ENCODE assay signal across 8 cellular contexts in genomic region chr4:165378398-165378762, GRCh38. TPM values are rescaled to one million over a fixed set of nuclear protein-coding genes. Genes with fewer than 3 reads are reported as not detected.
A peak's percentile ranks its signal among the peaks of the same experiment; 100 is the strongest.
DNase-seq lines count a peak whose midpoint lies in the region; ATAC-seq and TF ChIP-seq lines count a peak whose summit lies in the region.

No MANE protein-coding gene starts in this region.

- H3K9me2 ChIP-seq in neural cell (ENCODE audit: insufficient read depth, low read length), result no peaks in the 10 kb centered on the region

- POLR2A ChIA-PET in IMR-90 (lab: Charles Lee; ENCODE audit: unreplicated experiment), result no interaction called here

- TF ChIP-seq RAD21 in IMR-90 (IDR thresholded peaks at IDR 0.05; ENCODE audit: low read length), result no peak
- TF ChIP-seq RAD21 in neural cell (conservative IDR thresholded peaks at IDR 0.05), result no peak

- H4K20me1 ChIP-seq in IMR-90 (ENCODE audit: insufficient read depth, low read length) (no peaks in the 10 kb centered on the region), neural cell (ENCODE audit: insufficient read depth) (no peaks in the 10 kb centered on the region)

- intact Hi-C loops in IMR-90 (cut with micrococcal nuclease), result loop anchor here (2.0 kb wide), 1 partner anchor 52 kb away; the partner anchor contains the start of gene MSMO1
- intact Hi-C loops in activated T-helper 2 cell treated with anti-CD3 and anti-CD28 coated beads, Interferon-gamma antibody, Interleukin-2, Interleukin-4, amounts not matched to agents 10 μg/mL and 5 μg/mL and 100 μg/mL, durations not matched to agents 14 hours and 24 hours and 36 hours (cut with micrococcal nuclease), result loop anchor here (5.0 kb wide), 1 partner anchor 46 kb away; no protein-coding TSS in a partner anchor

- no peaks in the 10 kb centered on the region for H3K36me3 ChIP-seq in ACC112 (ENCODE audit: insufficient read depth, low read length)
- H3K36me3 ChIP-seq in IMR-90 (ENCODE audit: control insufficient read depth, insufficient read depth, low read length), result no peaks in the 10 kb centered on the region
- H3K36me3 ChIP-seq in ectodermal cell (ENCODE audit: control insufficient read depth, insufficient read depth, low read length), result no peaks in the 10 kb centered on the region
- H3K36me3 ChIP-seq in neural cell (ENCODE audit: insufficient read depth, low read length), result no peaks in the 10 kb centered on the region

- TF ChIP-seq CTCF in IMR-90 (conservative IDR thresholded peaks at IDR 0.05; ENCODE audit: low read depth, low read length), result no peak
- TF ChIP-seq CTCF in neural cell (IDR thresholded peaks at IDR 0.05; ENCODE audit: poor library complexity, severe bottlenecking), result no peak

- no peaks in the 10 kb centered on the region for H3K9me3 ChIP-seq in IMR-90 (ENCODE audit: control insufficient read depth, insufficient read depth, low read length)
- H3K9me3 ChIP-seq in ectodermal cell (ENCODE audit: control insufficient read depth, low read length), result no peaks in the 10 kb centered on the region
- no peaks in the 10 kb centered on the region for H3K9me3 ChIP-seq in neural cell (ENCODE audit: low read length)

- TF ChIP-seq POLR2A in IMR-90 (IDR thresholded peaks at IDR 0.05; ENCODE audit: low read depth, low read length), result no peak

- no peak overlapping the region for H3K27ac Mint-ChIP-seq in activated T-helper 2 cell treated with anti-CD3 and anti-CD28 coated beads, Interferon-gamma antibody, Interleukin-2, Interleukin-4, amounts not matched to agents 10 μg/mL and 5 μg/mL and 100 μg/mL, durations not matched to agents 14 hours and 24 hours and 36 hours

- H3K4me2 ChIP-seq in IMR-90 (ENCODE audit: low read depth, low read length), result peak overlapping the region; percentile 98
- H3K4me2 ChIP-seq in neural cell (ENCODE audit: low read length), result peak overlapping the region; percentile 89

- H2AFZ ChIP-seq in ACC112 (ENCODE audit: low read length, unreplicated experiment) (peak overlapping the region; percentile 93), IMR-90 (replicated peaks; ENCODE audit: low read length, poor library complexity) (peak overlapping the region; percentile 93), neural cell (ENCODE audit: low read depth, low read length) (peak overlapping the region; percentile 61)

- no peaks in the 10 kb centered on the region for H3K27me3 ChIP-seq in ACC112 (ENCODE audit: insufficient read depth, low read length)
- H3K27me3 ChIP-seq in IMR-90 (ENCODE audit: control insufficient read depth, insufficient read depth, low read length), result peaks cover 2% of the 10 kb centered on the region; the same call in 1 of the 2 replicates
- peaks cover 26% of the 10 kb centered on the region for H3K27me3 ChIP-seq in ectodermal cell (ENCODE audit: control insufficient read depth, insufficient read depth, low read length, poor library complexity, severe bottlenecking)
- H3K27me3 ChIP-seq in neural cell (ENCODE audit: insufficient read depth, low read depth, low read length), result no peaks in the 10 kb centered on the region

- DNase-seq in IMR-90, result no peak
- no peak for DNase-seq in SW 1271 (lab: John Stamatoyannopoulos, UW)
- no peak for DNase-seq in activated T-helper 2 cell treated with anti-CD3 and anti-CD28 coated beads, Interferon-gamma antibody, Interleukin-2, Interleukin-4, amounts not matched to agents 10 μg/mL and 5 μg/mL and 100 μg/mL, durations not matched to agents 14 hours and 24 hours and 36 hours (ENCODE audit: low spot score)
- DNase-seq in NCI-H446 (lab: John Stamatoyannopoulos, UW), result no peak

- H4K5ac ChIP-seq in IMR-90 (ENCODE audit: low read depth, low read length), result no peak overlapping the region

- no peaks in the 10 kb centered on the region for H3K9me1 ChIP-seq in IMR-90 (ENCODE audit: insufficient read depth, low read length)

- H3K27me3 Mint-ChIP-seq in activated T-helper 2 cell treated with anti-CD3 and anti-CD28 coated beads, Interferon-gamma antibody, Interleukin-2, Interleukin-4, amounts not matched to agents 10 μg/mL and 5 μg/mL and 100 μg/mL, durations not matched to agents 14 hours and 24 hours and 36 hours (ENCODE audit: low read depth), result peaks cover 73% of the 10 kb centered on the region

- H3K27ac ChIP-seq in ACC112 (ENCODE audit: low read depth, low read length) (peak overlapping the region; percentile 3; the same call in 1 of the 2 replicates), IMR-90 (ENCODE audit: insufficient read depth, low read length) (no peak overlapping the region), ectodermal cell (ENCODE audit: insufficient read depth, low read depth, low read length, poor library complexity, severe bottlenecking) (no peak overlapping the region), neural cell (ENCODE audit: low read length) (peak overlapping the region; percentile 97)

- no peaks in the 10 kb centered on the region for H3K36me3 Mint-ChIP-seq in activated T-helper 2 cell treated with anti-CD3 and anti-CD28 coated beads, Interferon-gamma antibody, Interleukin-2, Interleukin-4, amounts not matched to agents 10 μg/mL and 5 μg/mL and 100 μg/mL, durations not matched to agents 14 hours and 24 hours and 36 hours (ENCODE audit: low read depth)

- H3K79me1 ChIP-seq in IMR-90 (ENCODE audit: low read depth in 1 of 2, low read length in 2 of 2), result no peaks in the 10 kb centered on the region

- no peak overlapping the region for H3K14ac ChIP-seq in IMR-90 (replicated peaks; ENCODE audit: low read depth, low read length)

- H3K4me1 Mint-ChIP-seq in activated T-helper 2 cell treated with anti-CD3 and anti-CD28 coated beads, Interferon-gamma antibody, Interleukin-2, Interleukin-4, amounts not matched to agents 10 μg/mL and 5 μg/mL and 100 μg/mL, durations not matched to agents 14 hours and 24 hours and 36 hours (ENCODE audit: low read depth), result peaks cover 6% of the 10 kb centered on the region

- no peak overlapping the region for H3K56ac ChIP-seq in IMR-90 (ENCODE audit: extremely low read depth, insufficient read depth, low read length)

- H3K4me3 ChIP-seq in ACC112 (ENCODE audit: low read depth, low read length) (peak overlapping the region; percentile 78), IMR-90 (ENCODE audit: insufficient read depth, low read depth, low read length) (peak overlapping the region; percentile 46), ectodermal cell (ENCODE audit: insufficient read depth, low read depth, low read length) (peak overlapping the region; percentile 61), neural cell (ENCODE audit: low read length) (peak overlapping the region; percentile 79)

- no peak overlapping the region for H4K8ac ChIP-seq in IMR-90 (ENCODE audit: low read depth in 2 of 2, low read length in 2 of 2)

- H3K4me3 Mint-ChIP-seq in activated T-helper 2 cell treated with anti-CD3 and anti-CD28 coated beads, Interferon-gamma antibody, Interleukin-2, Interleukin-4, amounts not matched to agents 10 μg/mL and 5 μg/mL and 100 μg/mL, durations not matched to agents 14 hours and 24 hours and 36 hours (ENCODE audit: low read depth), result no peak overlapping the region

- H3K23ac ChIP-seq in IMR-90 (ENCODE audit: low read depth, low read length), result 0 out of 2 replicates have a peak overlapping the region, but pooled peaks have one; percentile 51

- H3K18ac ChIP-seq in IMR-90 (ENCODE audit: low read depth, low read length), result no peak overlapping the region

- ATAC-seq in IMR-90 (ENCODE audit: low read depth), result no peak
- ATAC-seq in GM18517 (IDR thresholded peaks at IDR 0.05; ENCODE audit: unreplicated experiment), result no peak

- no TSS peak for BruUV-seq in IMR-90 (replicated peaks; lab: Mats Ljungman, UMichigan)

- H2BK5ac ChIP-seq in IMR-90 (ENCODE audit: low read depth, low read length, poor library complexity, severe bottlenecking), result no peak overlapping the region

- H3K9me3 Mint-ChIP-seq in activated T-helper 2 cell treated with anti-CD3 and anti-CD28 coated beads, Interferon-gamma antibody, Interleukin-2, Interleukin-4, amounts not matched to agents 10 μg/mL and 5 μg/mL and 100 μg/mL, durations not matched to agents 14 hours and 24 hours and 36 hours, result no peaks in the 10 kb centered on the region

- dilution Hi-C loops in IMR-90 (cut with HindIII; ENCODE audit: low sequenced_read_pairs, unreplicated experiment), result no loop called here

- no peak overlapping the region for H2BK20ac ChIP-seq in IMR-90 (ENCODE audit: low read depth, low read length)

- no peak for TF ChIP-seq EP300 in neural cell (conservative IDR thresholded peaks at IDR 0.05; ENCODE audit: poor library complexity, severe bottlenecking)

- in situ Hi-C loops in IMR-90 (cut with MboI; ENCODE audit: low sequenced_read_pairs), result no loop called here

- peaks cover 5% of the 10 kb centered on the region for H3K4me1 ChIP-seq in ACC112 (ENCODE audit: control insufficient read depth, insufficient read depth, low read length, unreplicated experiment)
- H3K4me1 ChIP-seq in IMR-90 (ENCODE audit: control insufficient read depth, insufficient read depth, low read length), result no peaks in the 10 kb centered on the region
- peaks cover 24% of the 10 kb centered on the region for H3K4me1 ChIP-seq in ectodermal cell (ENCODE audit: control insufficient read depth, insufficient read depth, low read length)

- H4K91ac ChIP-seq in IMR-90 (ENCODE audit: insufficient read depth, low read depth, low read length), result no peak overlapping the region

- H2AK5ac ChIP-seq in IMR-90 (ENCODE audit: low read depth, low read length), result no peak overlapping the region

- H3K9ac ChIP-seq in IMR-90 (ENCODE audit: low read depth, low read length) (no peak overlapping the region), neural cell (ENCODE audit: low read length) (peak overlapping the region; percentile 94)

- WGBS in IMR-90 (ENCODE audit: extremely low coverage in 2 of 2, insufficient read length in 1 of 2), 2 experiments, result no CpG with 5 or more reads among the region's 1 CpG
- WGBS in ectodermal cell, 2 experiments, result 77 to 100% methylated on average over 1 of the region's 1 CpG

- CTCF ChIA-PET in IMR-90 (lab: Yijun Ruan, JAX), result interaction anchor here (0.8 to 1.5 kb wide), 4 partner anchors 11 to 67 kb away, joined by 3 to 6 read pairs (median 4); no protein-coding TSS in a partner anchor

- no peak overlapping the region for H3K4ac ChIP-seq in IMR-90 (ENCODE audit: low read depth, low read length)

- H2AK9ac ChIP-seq in IMR-90 (replicated peaks; ENCODE audit: low read depth, low read length, poor library complexity), result no peak overlapping the region

- no peak overlapping the region for H2BK15ac ChIP-seq in IMR-90 (ENCODE audit: low read depth, low read length)

- H3K79me2 ChIP-seq in ACC112 (ENCODE audit: control insufficient read depth, insufficient read depth, low read length, unreplicated experiment), result no peaks in the 10 kb centered on the region
- H3K79me2 ChIP-seq in neural cell (replicated peaks; ENCODE audit: insufficient read depth, low read length), result peaks cover 56% of the 10 kb centered on the region

- peaks cover 10% of the 10 kb centered on the region for H3F3A ChIP-seq in neural cell (ENCODE audit: insufficient read depth, low read length, poor library complexity, severe bottlenecking)

- no peak overlapping the region for H2BK120ac ChIP-seq in IMR-90 (ENCODE audit: low read depth, low read length)

RNA-seq across cellular contexts. Expression of gene CPE, which starts 0.4 kb away (rescaled TPM):
- total RNA-seq in IMR-90 (2012; rRNA removed), result 3.6 and 4.4 TPM in 2 replicates
- polyA plus RNA-seq in IMR-90 (2012; rRNA removed), result 11.8 and 13.5 TPM in 2 replicates
- polyA plus RNA-seq in IMR-90 (2012; cell fraction: cytosol; rRNA removed), result 5.8 and 8.0 TPM in 2 replicates
- 1.5 and 4.2 TPM in 2 replicates for polyA plus RNA-seq in IMR-90 (2012; cell fraction: nucleus; rRNA removed; ENCODE audit: low replicate concordance)
- polyA plus RNA-seq in ectodermal cell (2013, experiment 1 of 4), result 147 TPM
- 123 TPM for polyA plus RNA-seq in ectodermal cell (2013, experiment 2 of 4)
- 102 TPM for polyA plus RNA-seq in ectodermal cell (2013, experiment 3 of 4)
- 111 TPM for polyA plus RNA-seq in ectodermal cell (2013, experiment 4 of 4)
- 623 and 678 TPM in 2 replicates for polyA plus RNA-seq in neural cell
- polyA minus RNA-seq in neural cell, result 444 TPM in 2 replicates
- total RNA-seq in activated T-helper 2 cell treated with anti-CD3 and anti-CD28 coated beads, Interferon-gamma antibody, Interleukin-2, Interleukin-4, amounts not matched to agents 10 μg/mL and 5 μg/mL and 100 μg/mL, durations not matched to agents 14 hours and 24 hours and 36 hours, result 0.18 and 0.30 TPM in 2 replicates

RNA-seq across cellular contexts. Expression of gene MSMO1, which starts 50.9 kb away (rescaled TPM):
- total RNA-seq in IMR-90 (2012; rRNA removed), result 40.1 and 118 TPM in 2 replicates
- polyA plus RNA-seq in IMR-90 (2012; rRNA removed) (29.5 and 42.1 TPM in 2 replicates), neural cell (222 and 242 TPM in 2 replicates)
- 8.6 and 10.1 TPM in 2 replicates for polyA plus RNA-seq in IMR-90 (2012; cell fraction: cytosol; rRNA removed)
- polyA plus RNA-seq in IMR-90 (2012; cell fraction: nucleus; rRNA removed; ENCODE audit: low replicate concordance), result 3.8 and 13.4 TPM in 2 replicates
- 166 TPM for polyA plus RNA-seq in ectodermal cell (2013, experiment 1 of 4)
- polyA plus RNA-seq in ectodermal cell (2013, experiment 2 of 4), result 122 TPM
- polyA plus RNA-seq in ectodermal cell (2013, experiment 3 of 4), result 88.9 TPM
- polyA plus RNA-seq in ectodermal cell (2013, experiment 4 of 4), result 94.1 TPM
- 267 and 291 TPM in 2 replicates for polyA minus RNA-seq in neural cell
- total RNA-seq in activated T-helper 2 cell treated with anti-CD3 and anti-CD28 coated beads, Interferon-gamma antibody, Interleukin-2, Interleukin-4, amounts not matched to agents 10 μg/mL and 5 μg/mL and 100 μg/mL, durations not matched to agents 14 hours and 24 hours and 36 hours, result 105 and 110 TPM in 2 replicates

Comparison
In these comparisons a context has a peak if more than half of its experiments do, and no peak if none do; other contexts are left out.
1. H3K27ac ChIP-seq: peak in ACC112 (single experiment) and neural cell (single experiment); none in IMR-90 (single experiment) and ectodermal cell (single experiment).
2. Peak in every context shown above with its lines, with median percentiles within 50 percentile points of each other: H2AFZ ChIP-seq and H3K4me3 ChIP-seq.